ENCODE assay signal across 16 cellular contexts in the genomic region with DNA sequence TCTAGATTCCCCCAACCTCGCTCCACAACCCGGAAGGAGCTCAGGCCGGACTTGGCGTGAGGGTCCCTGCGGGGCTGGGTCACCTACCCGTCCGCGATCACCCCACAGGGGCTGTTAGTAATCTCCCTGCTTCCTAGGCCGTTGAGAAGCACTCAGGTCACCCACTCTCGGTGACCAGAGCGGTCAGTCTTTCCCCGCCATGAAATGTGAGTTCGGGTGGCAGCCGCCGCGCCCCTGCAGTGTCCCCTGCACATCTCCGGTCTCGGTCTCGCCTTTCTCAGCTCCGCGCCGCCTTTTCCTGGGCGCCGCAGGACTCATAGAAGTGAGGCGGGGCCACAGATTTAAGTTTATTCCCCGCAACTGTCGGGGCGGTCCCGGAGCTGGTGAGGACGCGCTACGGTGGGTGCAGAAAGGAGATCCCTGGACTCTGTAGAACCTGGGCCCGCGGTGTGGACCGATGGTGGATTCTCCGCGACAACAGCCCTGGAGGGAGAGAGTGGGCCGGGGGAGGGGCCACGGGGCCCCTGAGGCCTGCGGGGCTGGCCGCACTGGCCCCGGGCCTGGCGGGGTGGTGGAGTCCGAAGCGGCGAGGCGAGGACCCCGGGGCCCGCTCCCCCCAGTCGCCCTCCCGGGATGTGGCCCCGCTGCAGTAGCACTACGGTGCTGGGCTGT. TPM values are rescaled to one million over a fixed set of nuclear protein-coding genes. Genes with fewer than 3 reads are reported as not detected.
DNase-seq lines count a peak whose midpoint lies in the region; ATAC-seq and TF ChIP-seq lines count a peak whose summit lies in the region.
"Had no signal": no experiment of that assay in that cellular context is flagged by ENCODE, and none has a peak within 500 bp of the region (broad histone marks: within the 10 kb centered on the region; RNA-seq: fewer than 3 reads in every experiment).

No MANE protein-coding gene starts in this region.

- H3K4me3 Mint-ChIP-seq in chondrocyte (ENCODE audit: unreplicated experiment), result no peak overlapping the region
- no peak overlapping the region for H3K4me3 Mint-ChIP-seq in activated CD8-positive, alpha-beta T cell treated with anti-CD3 and anti-CD28 coated beads for 36 hours
- H3K4me3 Mint-ChIP-seq: naive thymus-derived CD8-positive, alpha-beta T cell had no signal

- TF ChIP-seq CTCF in chondrocyte (IDR thresholded peaks at IDR 0.05) (no peak), foreskin fibroblast (IDR thresholded peaks at IDR 0.05; ENCODE audit: low read depth, low read length) (no peak)
- TF ChIP-seq CTCF in activated CD8-positive, alpha-beta T cell treated with anti-CD3 and anti-CD28 coated beads for 36 hours (IDR thresholded peaks at IDR 0.05), result no peak

- H3K14ac ChIP-seq in trophoblast cell (ENCODE audit: low read length), result no peak overlapping the region

- no peak overlapping the region for H3K18ac ChIP-seq in trophoblast cell (ENCODE audit: low read length)

- no peak overlapping the region for H2BK5ac ChIP-seq in trophoblast cell (ENCODE audit: low read depth, low read length, poor library complexity)

- peak overlapping the region; percentile 77 for H3K4me2 ChIP-seq in trophoblast cell (ENCODE audit: low read length)

- no peak overlapping the region for H3K4ac ChIP-seq in trophoblast cell (ENCODE audit: low read depth, low read length)

- H4K8ac ChIP-seq in trophoblast cell (ENCODE audit: low read depth, low read length), result no peak overlapping the region

- peak overlapping the region; percentile 43 for H3K9ac ChIP-seq in NT2/D1 (ENCODE audit: insufficient read length, low read depth)
- no peak overlapping the region for H3K9ac ChIP-seq in trophoblast cell (ENCODE audit: low read length)

- H3K4me3 ChIP-seq in NT2/D1 (ENCODE audit: insufficient read length, low read depth), result peak overlapping the region; percentile 56
- H3K4me3 ChIP-seq in iPS-11a (ENCODE audit: low read depth, low read length), result peak overlapping the region; percentile 60
- peak overlapping the region; percentile 30 for H3K4me3 ChIP-seq in trophoblast cell (ENCODE audit: low read depth, low read length)
- H3K4me3 ChIP-seq in foreskin fibroblast (ENCODE audit: low read depth in 1 of 2, low read length in 2 of 2), result no peak overlapping the region

- no peaks in the 10 kb centered on the region for H3K9me3 ChIP-seq in NT2/D1 (ENCODE audit: insufficient read depth, low read length)
- H3K9me3 ChIP-seq in trophoblast cell (ENCODE audit: insufficient read depth, low read depth, low read length), result peaks cover 4% of the 10 kb centered on the region

- H3K36me3 Mint-ChIP-seq in chondrocyte (ENCODE audit: low read depth), result peaks cover 4% of the 10 kb centered on the region
- H3K36me3 Mint-ChIP-seq in activated CD8-positive, alpha-beta T cell treated with anti-CD3 and anti-CD28 coated beads for 36 hours (ENCODE audit: low read depth), result peaks cover 1% of the 10 kb centered on the region

- CTCF ChIA-PET in activated CD8-positive, alpha-beta T cell treated with anti-CD3 and anti-CD28 coated beads for 36 hours (lab: Charles Lee), result interaction anchor here (0.6 to 0.7 kb wide), 2 partner anchors 9 to 10 kb away, joined by 3 read pairs; no protein-coding TSS in a partner anchor

- peaks cover 83% of the 10 kb centered on the region for H3K27me3 Mint-ChIP-seq in chondrocyte (ENCODE audit: low read depth)
- peaks cover 64% of the 10 kb centered on the region for H3K27me3 Mint-ChIP-seq in activated CD8-positive, alpha-beta T cell treated with anti-CD3 and anti-CD28 coated beads for 36 hours

- POLR2A ChIA-PET in activated CD8-positive, alpha-beta T cell treated with anti-CD3 and anti-CD28 coated beads for 36 hours (lab: Charles Lee), result no interaction called here

- ATAC-seq in activated CD8-positive, alpha-beta T cell treated with anti-CD3 and anti-CD28 coated beads for 36 hours, result no peak
- ATAC-seq: naive thymus-derived CD8-positive, alpha-beta T cell had no signal

- no peaks in the 10 kb centered on the region for H3K79me2 ChIP-seq in trophoblast cell (ENCODE audit: control insufficient read depth, insufficient read depth, low read length, poor library complexity)

- intact Hi-C loops in activated CD8-positive, alpha-beta T cell treated with anti-CD3 and anti-CD28 coated beads for 36 hours (cut with micrococcal nuclease), result no loop called here

- H2AFZ ChIP-seq in trophoblast cell (ENCODE audit: insufficient read depth, low read length, poor library complexity), result peak overlapping the region; percentile 20

- no peak overlapping the region for H4K91ac ChIP-seq in trophoblast cell (ENCODE audit: low read depth, low read length)

- no peak overlapping the region for H2BK12ac ChIP-seq in trophoblast cell (ENCODE audit: low read length)

- peaks cover 78% of the 10 kb centered on the region for H3K27me3 ChIP-seq in NT2/D1 (ENCODE audit: insufficient read depth, insufficient read length)
- peaks cover 49% of the 10 kb centered on the region for H3K27me3 ChIP-seq in trophoblast cell (ENCODE audit: insufficient read depth, low read length)

- no peak overlapping the region for H2AK5ac ChIP-seq in trophoblast cell (ENCODE audit: low read length)

- H3K23ac ChIP-seq in trophoblast cell (ENCODE audit: low read length), result no peak overlapping the region

- H3K4me1 ChIP-seq in NT2/D1 (ENCODE audit: insufficient read depth, insufficient read length) (peaks cover 13% of the 10 kb centered on the region), trophoblast cell (ENCODE audit: control insufficient read depth in 1 of 2, insufficient read depth in 2 of 2, low read length in 2 of 2) (peaks cover 12 to 15% of the 10 kb centered on the region in 2 experiments)

- DNase-seq in D341Med (ENCODE audit: low spot score) (peak; percentile 59), NT2/D1 (ENCODE audit: low read depth, low spot score) (no peak), trophoblast cell (no peak), chondrocyte (ENCODE audit: low spot score) (no peak), AG08395 (ENCODE audit: low spot score) (no peak), foreskin fibroblast (no peak)
- DNase-seq in activated CD8-positive, alpha-beta T cell treated with anti-CD3 and anti-CD28 coated beads for 36 hours, result no peak
- DNase-seq: activated CD4-positive, alpha-beta T cell treated with anti-CD3 and anti-CD28 coated beads for 48 hours; effector CD4-positive, alpha-beta T cell; kidney glomerular epithelial cell; naive thymus-derived CD8-positive, alpha-beta T cell; NCI-H345 had no signal

- no CpG with 5 or more reads among the region's 53 CpGs for WGBS in trophoblast cell (ENCODE audit: extremely low coverage, insufficient coverage, insufficient read length)

- H3K27ac Mint-ChIP-seq in chondrocyte (ENCODE audit: unreplicated experiment), result no peak overlapping the region
- H3K27ac Mint-ChIP-seq in activated CD8-positive, alpha-beta T cell treated with anti-CD3 and anti-CD28 coated beads for 36 hours, result no peak overlapping the region

- H3K36me3 ChIP-seq in NT2/D1 (ENCODE audit: insufficient read depth, insufficient read length, low read length), result no peaks in the 10 kb centered on the region
- no peaks in the 10 kb centered on the region for H3K36me3 ChIP-seq in trophoblast cell (ENCODE audit: control insufficient read depth in 1 of 2, insufficient read depth in 2 of 2, low read length in 2 of 2)

- no peak overlapping the region for H4K12ac ChIP-seq in trophoblast cell (ENCODE audit: low read depth, low read length)

- H3K4me1 Mint-ChIP-seq in chondrocyte (ENCODE audit: low read depth), result peaks cover 10% of the 10 kb centered on the region
- H3K4me1 Mint-ChIP-seq in activated CD8-positive, alpha-beta T cell treated with anti-CD3 and anti-CD28 coated beads for 36 hours (ENCODE audit: low read depth), result no peaks in the 10 kb centered on the region

- no peaks in the 10 kb centered on the region for H3K79me1 ChIP-seq in trophoblast cell (ENCODE audit: low read length)

- H3K9me3 Mint-ChIP-seq in chondrocyte (ENCODE audit: low read depth), result no peaks in the 10 kb centered on the region
- no peaks in the 10 kb centered on the region for H3K9me3 Mint-ChIP-seq in activated CD8-positive, alpha-beta T cell treated with anti-CD3 and anti-CD28 coated beads for 36 hours

- H3K27ac ChIP-seq in trophoblast cell (ENCODE audit: low read depth, low read length), result no peak overlapping the region

- no peak overlapping the region for H2BK120ac ChIP-seq in trophoblast cell (ENCODE audit: insufficient read depth, low read length, poor library complexity)

RNA-seq across cellular contexts. Expression of a gene that starts 4.5 kb away (rescaled TPM):
- polyA plus RNA-seq in trophoblast cell (2013), result 0.06 TPM in 1 of 2 replicates, not detected in the other
- total RNA-seq in chondrocyte, result not detected in 3 replicates
- not detected for total RNA-seq in activated CD8-positive, alpha-beta T cell treated with anti-CD3 and anti-CD28 coated beads for 36 hours
- total RNA-seq: fibroblast of villous mesenchyme; naive thymus-derived CD8-positive, alpha-beta T cell; T-helper 2 cell treated with Interferon-gamma antibody and Interleukin-4, amounts not matched to agents 100 ng/mL and 5 ng/mL, for 36 hours; ureter had no signal
- polyA plus RNA-seq: naive thymus-derived CD8-positive, alpha-beta T cell had no signal

Comparison
In these comparisons a context has a peak if more than half of its experiments do, and no peak if none do; other contexts are left out.
1. H3K4me3 ChIP-seq: peak in NT2/D1 (single experiment), iPS-11a (single experiment) and trophoblast cell (single experiment); none in foreskin fibroblast (0 of 2).